ENCODE assay signal across 1 cellular context in the genomic region with DNA sequence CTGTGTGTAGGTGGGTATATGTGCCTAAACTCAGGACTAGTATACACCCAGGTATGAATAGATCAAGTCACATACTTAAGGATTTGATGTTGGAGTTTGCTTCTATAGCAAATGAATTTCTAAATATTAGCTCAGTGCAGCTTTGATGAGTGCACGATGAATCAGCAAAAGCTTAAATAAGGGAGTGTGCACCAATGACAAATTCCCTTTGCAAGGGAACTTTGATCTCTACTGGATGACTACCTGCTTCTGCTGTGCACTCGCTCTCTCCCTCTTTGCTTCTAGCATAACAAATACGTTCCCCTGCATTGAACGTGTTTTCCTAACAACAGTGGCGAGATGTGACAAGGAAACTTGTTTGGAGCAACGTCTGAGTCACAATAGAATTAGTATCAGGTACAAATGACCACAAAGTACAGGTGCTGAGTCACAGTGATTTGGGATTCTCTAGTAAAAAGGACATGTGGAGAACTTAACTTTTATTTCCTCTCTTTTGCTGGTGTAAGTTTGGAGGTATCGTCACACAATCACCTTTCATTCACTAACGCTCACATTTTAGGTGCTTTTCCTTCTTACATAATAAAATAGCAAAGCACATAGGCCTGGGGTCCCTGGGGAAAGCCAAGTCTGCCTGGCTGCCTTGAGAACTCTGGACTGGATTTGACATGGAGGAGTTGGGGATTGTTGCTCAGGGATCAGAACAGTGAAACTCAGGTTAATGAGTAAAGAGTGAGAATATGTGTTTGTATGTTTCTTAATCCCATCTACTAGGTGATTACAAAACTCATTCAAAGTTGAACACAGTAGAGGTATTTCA.
TF ChIP-seq lines count a peak whose summit lies in the region.

No MANE protein-coding gene starts in this region.

TF ChIP-seq in HepG2, 621 proteins besides CTCF, POLR2A, EP300 and RAD21 (continued from another document and continues in another):
- TF ChIP-seq ZNF784 (CRISPR knock-in tag; IDR thresholded peaks at IDR 0.05; ENCODE audit: borderline replicate concordance) (peak; percentile 61), NRL (CRISPR knock-in tag; IDR thresholded peaks at IDR 0.05; ENCODE audit: borderline replicate concordance) (no peak), RNF219 (CRISPR knock-in tag; IDR thresholded peaks at IDR 0.05) (0 out of 2 replicates have a peak, but pooled peaks have one; percentile 38), RFXAP (CRISPR knock-in tag; IDR thresholded peaks at IDR 0.05; ENCODE audit: borderline replicate concordance) (no peak), SMAD9 (CRISPR knock-in tag; IDR thresholded peaks at IDR 0.05) (peak; percentile 35; the same call in 1 of the 2 replicates), ZNF841 (CRISPR knock-in tag; IDR thresholded peaks at IDR 0.05; ENCODE audit: borderline replicate concordance) (no peak), HDAC2 (CRISPR knock-in tag; IDR thresholded peaks at IDR 0.05) (peak; percentile 90), SAP130 (CRISPR knock-in tag; IDR thresholded peaks at IDR 0.05; ENCODE audit: low read depth) (peak; percentile 97), ZNF318 (CRISPR knock-in tag; IDR thresholded peaks at IDR 0.05) (peak; percentile 71; the same call in 1 of the 2 replicates), HOXA9 (CRISPR knock-in tag; IDR thresholded peaks at IDR 0.05; ENCODE audit: borderline replicate concordance) (no peak; the same call in 1 of the 2 replicates), ZNF431 (CRISPR knock-in tag; IDR thresholded peaks at IDR 0.05; ENCODE audit: borderline replicate concordance, low read depth) (no peak), XBP1 (CRISPR knock-in tag; IDR thresholded peaks at IDR 0.05) (no peak), PHF5A (CRISPR knock-in tag; IDR thresholded peaks at IDR 0.05; ENCODE audit: low read depth, unreplicated experiment) (no peak), CENPT (CRISPR knock-in tag; IDR thresholded peaks at IDR 0.05; ENCODE audit: low read depth) (no peak), TMF1 (CRISPR knock-in tag; IDR thresholded peaks at IDR 0.05; ENCODE audit: low read depth) (no peak), ARID3A (IDR thresholded peaks at IDR 0.05; ENCODE audit: low read depth, low read length) (peak; percentile 99), ZNF724P (CRISPR knock-in tag; IDR thresholded peaks at IDR 0.05; ENCODE audit: borderline replicate concordance) (no peak), ZNF816 (CRISPR knock-in tag; IDR thresholded peaks at IDR 0.05; ENCODE audit: borderline replicate concordance) (peak; percentile 52; the same call in 1 of the 2 replicates), SNAPC2 (CRISPR knock-in tag; IDR thresholded peaks at IDR 0.05) (peak; percentile 84; the same call in 1 of the 2 replicates), ZNF883 (CRISPR knock-in tag; IDR thresholded peaks at IDR 0.05; ENCODE audit: not compliant biosample characterization) (no peak), DPF2 (CRISPR knock-in tag; IDR thresholded peaks at IDR 0.05; ENCODE audit: borderline replicate concordance, low read depth) (peak; percentile 48; the same call in 1 of the 2 replicates), IKZF1 (IDR thresholded peaks at IDR 0.05) (no peak), ETV6 (CRISPR knock-in tag; conservative IDR thresholded peaks at IDR 0.05) (no peak)
- TF ChIP-seq, protein P1, sequence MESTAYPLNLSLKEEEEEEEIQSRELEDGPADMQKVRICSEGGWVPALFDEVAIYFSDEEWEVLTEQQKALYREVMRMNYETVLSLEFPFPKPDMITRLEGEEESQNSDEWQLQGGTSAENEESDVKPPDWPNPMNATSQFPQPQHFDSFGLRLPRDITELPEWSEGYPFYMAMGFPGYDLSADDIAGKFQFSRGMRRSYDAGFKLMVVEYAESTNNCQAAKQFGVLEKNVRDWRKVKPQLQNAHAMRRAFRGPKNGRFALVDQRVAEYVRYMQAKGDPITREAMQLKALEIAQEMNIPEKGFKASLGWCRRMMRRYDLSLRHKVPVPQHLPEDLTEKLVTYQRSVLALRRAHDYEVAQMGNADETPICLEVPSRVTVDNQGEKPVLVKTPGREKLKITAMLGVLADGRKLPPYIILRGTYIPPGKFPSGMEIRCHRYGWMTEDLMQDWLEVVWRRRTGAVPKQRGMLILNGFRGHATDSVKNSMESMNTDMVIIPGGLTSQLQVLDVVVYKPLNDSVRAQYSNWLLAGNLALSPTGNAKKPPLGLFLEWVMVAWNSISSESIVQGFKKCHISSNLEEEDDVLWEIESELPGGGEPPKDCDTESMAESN (CRISPR knock-in tag; conservative IDR thresholded peaks at IDR 0.05): no peak
- TF ChIP-seq, protein P2, sequence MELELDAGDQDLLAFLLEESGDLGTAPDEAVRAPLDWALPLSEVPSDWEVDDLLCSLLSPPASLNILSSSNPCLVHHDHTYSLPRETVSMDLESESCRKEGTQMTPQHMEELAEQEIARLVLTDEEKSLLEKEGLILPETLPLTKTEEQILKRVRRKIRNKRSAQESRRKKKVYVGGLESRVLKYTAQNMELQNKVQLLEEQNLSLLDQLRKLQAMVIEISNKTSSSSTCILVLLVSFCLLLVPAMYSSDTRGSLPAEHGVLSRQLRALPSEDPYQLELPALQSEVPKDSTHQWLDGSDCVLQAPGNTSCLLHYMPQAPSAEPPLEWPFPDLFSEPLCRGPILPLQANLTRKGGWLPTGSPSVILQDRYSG (CRISPR knock-in tag; IDR thresholded peaks at IDR 0.05): 0 out of 2 replicates have a peak, but pooled peaks have one; percentile 51
- TF ChIP-seq, protein P3, sequence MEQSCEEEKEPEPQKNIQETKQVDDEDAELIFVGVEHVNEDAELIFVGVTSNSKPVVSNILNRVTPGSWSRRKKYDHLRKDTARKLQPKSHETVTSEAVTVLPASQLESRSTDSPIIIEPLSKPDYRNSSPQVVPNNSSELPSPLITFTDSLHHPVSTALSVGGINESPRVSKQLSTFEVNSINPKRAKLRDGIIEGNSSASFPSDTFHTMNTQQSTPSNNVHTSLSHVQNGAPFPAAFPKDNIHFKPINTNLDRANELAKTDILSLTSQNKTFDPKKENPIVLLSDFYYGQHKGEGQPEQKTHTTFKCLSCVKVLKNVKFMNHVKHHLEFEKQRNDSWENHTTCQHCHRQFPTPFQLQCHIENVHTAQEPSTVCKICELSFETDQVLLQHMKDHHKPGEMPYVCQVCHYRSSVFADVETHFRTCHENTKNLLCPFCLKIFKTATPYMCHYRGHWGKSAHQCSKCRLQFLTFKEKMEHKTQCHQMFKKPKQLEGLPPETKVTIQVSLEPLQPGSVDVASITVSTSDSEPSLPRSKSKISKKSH (CRISPR knock-in tag; IDR thresholded peaks at IDR 0.05; ENCODE audit: borderline replicate concordance): no peak
